In genomic region chr22:37824674-37825641, GRCh38 we compare ENCODE assay signal across 1 cellular context.
TF ChIP-seq lines count a peak whose summit lies in the region.

No MANE protein-coding gene starts in this region.

TF ChIP-seq in GM12878, 131 proteins besides CTCF, POLR2A, EP300 and RAD21:
- TF ChIP-seq, protein P1, sequence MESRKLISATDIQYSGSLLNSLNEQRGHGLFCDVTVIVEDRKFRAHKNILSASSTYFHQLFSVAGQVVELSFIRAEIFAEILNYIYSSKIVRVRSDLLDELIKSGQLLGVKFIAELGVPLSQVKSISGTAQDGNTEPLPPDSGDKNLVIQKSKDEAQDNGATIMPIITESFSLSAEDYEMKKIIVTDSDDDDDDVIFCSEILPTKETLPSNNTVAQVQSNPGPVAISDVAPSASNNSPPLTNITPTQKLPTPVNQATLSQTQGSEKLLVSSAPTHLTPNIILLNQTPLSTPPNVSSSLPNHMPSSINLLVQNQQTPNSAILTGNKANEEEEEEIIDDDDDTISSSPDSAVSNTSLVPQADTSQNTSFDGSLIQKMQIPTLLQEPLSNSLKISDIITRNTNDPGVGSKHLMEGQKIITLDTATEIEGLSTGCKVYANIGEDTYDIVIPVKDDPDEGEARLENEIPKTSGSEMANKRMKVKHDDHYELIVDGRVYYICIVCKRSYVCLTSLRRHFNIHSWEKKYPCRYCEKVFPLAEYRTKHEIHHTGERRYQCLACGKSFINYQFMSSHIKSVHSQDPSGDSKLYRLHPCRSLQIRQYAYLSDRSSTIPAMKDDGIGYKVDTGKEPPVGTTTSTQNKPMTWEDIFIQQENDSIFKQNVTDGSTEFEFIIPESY (IDR thresholded peaks at IDR 0.05) = no peak
- TF ChIP-seq SREBF2 (IDR thresholded peaks at IDR 0.05; ENCODE audit: low read length) (no peak), HDAC6 (IDR thresholded peaks at IDR 0.05; ENCODE audit: unreplicated experiment) (peak; percentile 99)
